1 cellular context compared by ENCODE assay signal in genomic region chr1:31795801-31796621, GRCh38.
TF ChIP-seq lines count a peak whose summit lies in the region.

No MANE protein-coding gene starts in this region.

TF ChIP-seq in K562, 482 proteins besides CTCF, POLR2A, EP300 and RAD21 (continued from another document):
- TF ChIP-seq TSC22D4 (tag; IDR thresholded peaks at IDR 0.05) (no peak), PTTG1 (tag; IDR thresholded peaks at IDR 0.05; ENCODE audit: low read depth) (no peak), NR2F6 (CRISPR knock-in tag; IDR thresholded peaks at IDR 0.05) (no peak), CREB1 (IDR thresholded peaks at IDR 0.05) (no peak), CREB1 (CRISPR knock-in tag; IDR thresholded peaks at IDR 0.05) (peak; percentile 17; the same call in 1 of the 2 replicates), CBFA2T2 (conservative IDR thresholded peaks at IDR 0.05) (no peak), ZNF224 (CRISPR knock-in tag; IDR thresholded peaks at IDR 0.05) (no peak), ETS1 (conservative IDR thresholded peaks at IDR 0.05; ENCODE audit: control insufficient read depth, low read depth, low read length) (no peak), CBX3 (IDR thresholded peaks at IDR 0.05; ENCODE audit: borderline replicate concordance in 1 of 2, low read length in 2 of 2) (0 out of 3 replicates have a peak, but pooled peaks of 1 of the 2 experiments have one; percentile 5), SP2 (IDR thresholded peaks at IDR 0.05; ENCODE audit: extremely low read depth, low read depth, low read length, poor library complexity, severe bottlenecking) (no peak), HNRNPH1 (optimal IDR thresholded peaks at IDR 0.05; ENCODE audit: low read depth, low read length) (no peak), BACH1 (tag; IDR thresholded peaks at IDR 0.05) (no peak), ZFP1 (CRISPR knock-in tag; IDR thresholded peaks at IDR 0.05) (no peak), MEF2D (tag; conservative IDR thresholded peaks at IDR 0.05; ENCODE audit: low read depth) (no peak), NFIC (IDR thresholded peaks at IDR 0.05) (peak; percentile 95), MTA3 (IDR thresholded peaks at IDR 0.05; ENCODE audit: borderline replicate concordance) (no peak), FOXJ3 (CRISPR knock-in tag; IDR thresholded peaks at IDR 0.05) (no peak), ZNF175 (CRISPR knock-in tag; IDR thresholded peaks at IDR 0.05; ENCODE audit: low read depth) (no peak), ZNF232 (CRISPR knock-in tag; IDR thresholded peaks at IDR 0.05) (no peak), NEUROD1 (IDR thresholded peaks at IDR 0.05; ENCODE audit: borderline replicate concordance, low read depth, low read length, partially characterized antibody) (no peak), ZC3H4 (CRISPR knock-in tag; IDR thresholded peaks at IDR 0.05; ENCODE audit: borderline replicate concordance) (no peak), PURB (CRISPR knock-in tag; IDR thresholded peaks at IDR 0.05; ENCODE audit: low read depth) (no peak), TRIM24 (IDR thresholded peaks at IDR 0.05) (no peak), ASH1L (IDR thresholded peaks at IDR 0.05; ENCODE audit: borderline replicate concordance, low read depth, partially characterized antibody) (no peak), CREB5 (CRISPR knock-in tag; IDR thresholded peaks at IDR 0.05) (no peak), ZBTB34 (CRISPR knock-in tag; IDR thresholded peaks at IDR 0.05) (no peak), BRF1 (IDR thresholded peaks at IDR 0.05; ENCODE audit: borderline replicate concordance, extremely low read depth, insufficient read length) (no peak), U2AF2 (optimal IDR thresholded peaks at IDR 0.05; ENCODE audit: low read depth, low read length) (no peak), ELF2 (CRISPR knock-in tag; IDR thresholded peaks at IDR 0.05) (no peak), FOXP4 (CRISPR knock-in tag; IDR thresholded peaks at IDR 0.05; ENCODE audit: borderline replicate concordance) (no peak), PHB2 (IDR thresholded peaks at IDR 0.05; ENCODE audit: low read depth) (no peak), ZNF551 (CRISPR knock-in tag; IDR thresholded peaks at IDR 0.05) (no peak), ZBTB40 (IDR thresholded peaks at IDR 0.05) (no peak), ZBTB40 (CRISPR knock-in tag; IDR thresholded peaks at IDR 0.05) (no peak), ZNF239 (CRISPR knock-in tag; IDR thresholded peaks at IDR 0.05) (no peak), TAF15 (IDR thresholded peaks at IDR 0.05; ENCODE audit: low read depth, low read length) (no peak), ZNF764 (CRISPR knock-in tag; IDR thresholded peaks at IDR 0.05; ENCODE audit: low read depth) (no peak), ZNF408 (CRISPR knock-in tag; IDR thresholded peaks at IDR 0.05; ENCODE audit: low read depth) (no peak), ZNF583 (CRISPR knock-in tag; IDR thresholded peaks at IDR 0.05) (no peak), MEIS2 (IDR thresholded peaks at IDR 0.05; ENCODE audit: partially characterized antibody) (peak; percentile 4), ZNF274 (IDR thresholded peaks at IDR 0.05; ENCODE audit: borderline replicate concordance, low read depth, low read length) (no peak), NCOA6 (IDR thresholded peaks at IDR 0.05) (no peak), SMARCA4 (IDR thresholded peaks at IDR 0.05) (no peak), PATZ1 (CRISPR knock-in tag; IDR thresholded peaks at IDR 0.05; ENCODE audit: borderline replicate concordance) (no peak), STAG1 (CRISPR knock-in tag; IDR thresholded peaks at IDR 0.05; ENCODE audit: borderline replicate concordance) (no peak), ZNF77 (CRISPR knock-in tag; IDR thresholded peaks at IDR 0.05) (no peak), ZNF134 (CRISPR knock-in tag; conservative IDR thresholded peaks at IDR 0.05) (no peak)
